Comparison of ENCODE assay signal across 11 cellular contexts in genomic region chr10:114131094-114131493, GRCh38. TPM values are rescaled to one million over a fixed set of nuclear protein-coding genes. Genes with fewer than 3 reads are reported as not detected.
DNase-seq lines count a peak whose midpoint lies in the region; ATAC-seq and TF ChIP-seq lines count a peak whose summit lies in the region.
"Had no signal": no experiment of that assay in that cellular context is flagged by ENCODE, and none has a peak within 500 bp of the region (broad histone marks: within the 10 kb centered on the region; RNA-seq: fewer than 3 reads in every experiment).

No MANE protein-coding gene starts in this region.

- peaks cover 36 to 39% of the 10 kb centered on the region in 2 donors for H3K36me3 Mint-ChIP-seq in naive B cell
- peaks cover 87% of the 10 kb centered on the region for H3K36me3 Mint-ChIP-seq in effector memory CD8-positive, alpha-beta T cell (ENCODE audit: insufficient read depth)

- H3K9me3 Mint-ChIP-seq in naive B cell: no peaks in the 10 kb centered on the region
- no peaks in the 10 kb centered on the region for H3K9me3 Mint-ChIP-seq in effector memory CD8-positive, alpha-beta T cell

- H3K27ac ChIP-seq in A673 (ENCODE audit: low read depth, low read length, poor library complexity, severe bottlenecking): no peak overlapping the region
- H3K27ac ChIP-seq in coronary artery: no peak overlapping the region
- H3K27ac ChIP-seq: uterus had no signal

- BruUV-seq in A673 (replicated peaks; lab: Mats Ljungman, UMichigan): no TSS peak

- peak overlapping the region in 5 of 8 donors; percentile 7 to 62 (median 35) for H3K4me3 Mint-ChIP-seq in naive B cell
- H3K4me3 Mint-ChIP-seq in effector memory CD8-positive, alpha-beta T cell: no peak overlapping the region

- DNase-seq in Kasumi-1 (lab: John Stamatoyannopoulos, UW) (peak; percentile 93 to 96), naive B cell (peak; percentile 51), A673 (ENCODE audit: low spot score) (no peak), coronary artery (ENCODE audit: low spot score) (no peak)
- DNase-seq in effector memory CD8-positive, alpha-beta T cell: no peak
- DNase-seq: DMS53, NCI-H2081 treated with DMSO at 0.1 percent for 48 hours, right cardiac atrium, uterus had no signal

- no peaks in the 10 kb centered on the region for H3K9me3 ChIP-seq in A673 (ENCODE audit: low read depth, low read length, poor library complexity, severe bottlenecking)
- H3K9me3 ChIP-seq: uterus had no signal

- ATAC-seq in GM18861 (IDR thresholded peaks at IDR 0.05; ENCODE audit: unreplicated experiment) (peak; percentile 83), GM21737 (IDR thresholded peaks at IDR 0.05; ENCODE audit: unreplicated experiment) (peak; percentile 61), naive B cell (ENCODE audit: low read depth in 2 of 2) (peak; percentile 98)
- no peak for ATAC-seq in effector memory CD8-positive, alpha-beta T cell (replicated peaks)
- ATAC-seq: right cardiac atrium had no signal

- H3K27me3 Mint-ChIP-seq in naive B cell: no peaks in the 10 kb centered on the region
- H3K27me3 Mint-ChIP-seq in effector memory CD8-positive, alpha-beta T cell: no peaks in the 10 kb centered on the region

- H3K27me3 ChIP-seq in A673 (replicated peaks; ENCODE audit: insufficient read depth, low read depth, low read length, poor library complexity): no peaks in the 10 kb centered on the region
- H3K27me3 ChIP-seq: uterus had no signal

- CTCF ChIA-PET in A673 (lab: Charles Lee): no interaction called here

- intact Hi-C loops in A673 (cut with micrococcal nuclease; ENCODE audit: unreplicated experiment): no loop called here

- TF ChIP-seq CTCF in A673 (conservative IDR thresholded peaks at IDR 0.05; ENCODE audit: low read depth, low read length) (no peak), coronary artery (IDR thresholded peaks at IDR 0.05) (no peak)

- peaks cover 3% of the 10 kb centered on the region for H3K36me3 ChIP-seq in A673 (ENCODE audit: insufficient read depth, low read length, poor library complexity, severe bottlenecking)
- H3K36me3 ChIP-seq: uterus had no signal

- H3K27ac Mint-ChIP-seq in naive B cell: peak overlapping the region in 5 of 6 donors; percentile 1 to 87 (median 28)
- H3K27ac Mint-ChIP-seq in effector memory CD8-positive, alpha-beta T cell: no peak overlapping the region

- POLR2A ChIA-PET in A673 (lab: Charles Lee; ENCODE audit: low non-redundant PET): no interaction called here

- no peaks in the 10 kb centered on the region for H3K4me1 ChIP-seq in A673 (ENCODE audit: insufficient read depth, low read length, poor library complexity, severe bottlenecking)
- H3K4me1 ChIP-seq: uterus had no signal

- H3K4me3 ChIP-seq in A673 (ENCODE audit: low read depth, low read length, poor library complexity, severe bottlenecking) (no peak overlapping the region), coronary artery (no peak overlapping the region)
- H3K4me3 ChIP-seq: uterus had no signal

- peaks cover 12 to 16% (median 13%) of the 10 kb centered on the region in 3 donors for H3K4me1 Mint-ChIP-seq in naive B cell
- H3K4me1 Mint-ChIP-seq in effector memory CD8-positive, alpha-beta T cell (ENCODE audit: low read depth in 2 of 2): no peaks in the 10 kb centered on the region

RNA-seq across cellular contexts. Expression of gene CCDC186, which starts 42.9 kb away (rescaled TPM):
- polyA plus RNA-seq in naive B cell (ENCODE audit: low read depth in 6 of 6): 10 to 100 TPM; 18.1 to 27.5 (median 21.2) TPM
- total RNA-seq in A673 (2021): 10.9 and 11.5 TPM in 2 replicates

RNA-seq across cellular contexts. Expression of gene TDRD1, which starts 48.1 kb away (rescaled TPM):
- polyA plus RNA-seq in naive B cell (ENCODE audit: low read depth in 6 of 6): under 1 TPM in 1 of 6 donors, not detected in 5; 0.75 TPM
- not detected in 2 replicates for total RNA-seq in A673 (2021)

Comparison
In these comparisons a context has a peak if more than half of its experiments do, and no peak if none do; other contexts are left out.
1. DNase-seq: peak in Kasumi-1 (2 of 2) and naive B cell (single experiment); none in A673 (single experiment), coronary artery (single experiment) and effector memory CD8-positive, alpha-beta T cell (0 of 3).
2. H3K27ac Mint-ChIP-seq: peak in naive B cell (5 of 6); none in effector memory CD8-positive, alpha-beta T cell (0 of 2).
3. H3K4me3 Mint-ChIP-seq: peak in naive B cell (5 of 8); none in effector memory CD8-positive, alpha-beta T cell (0 of 2).